In the genomic region with DNA sequence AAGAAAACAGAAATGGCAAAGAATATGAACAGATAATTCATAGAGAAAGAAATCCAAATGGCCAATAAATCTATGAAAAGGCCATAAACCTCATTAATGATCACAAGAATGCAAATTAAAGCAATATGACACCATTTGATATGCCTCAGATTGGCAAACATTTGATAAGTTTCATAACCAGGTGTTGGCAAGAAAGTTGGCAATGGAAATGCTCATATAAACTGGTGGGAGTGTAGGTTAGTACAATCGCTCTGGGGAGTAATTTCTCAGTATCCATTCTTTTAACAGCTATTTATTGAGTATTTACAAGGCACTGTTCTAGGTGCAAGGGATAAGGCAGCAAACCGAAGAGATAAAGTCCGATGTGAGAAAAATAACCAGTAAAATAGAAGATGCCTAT, we compare ENCODE assay signal across 26 cellular contexts.
"Had no signal": no experiment of that assay in that cellular context is flagged by ENCODE, and none has a peak within 500 bp of the region (broad histone marks: within the 10 kb centered on the region; RNA-seq: fewer than 3 reads in every experiment).

No MANE protein-coding gene starts in this region.

- H3K27me3 ChIP-seq: esophagus squamous epithelium, heart right ventricle, right lobe of liver, suprapubic skin, transverse colon, upper lobe of right lung, uterus had no signal

- H3K36me3 ChIP-seq: esophagus squamous epithelium, neural progenitor cell, right lobe of liver, suprapubic skin, transverse colon, upper lobe of right lung, uterus had no signal

- H2AFZ ChIP-seq: neural progenitor cell, parathyroid adenoma had no signal

- H3K4me3 ChIP-seq: coronary artery, esophagus squamous epithelium, heart right ventricle, neural progenitor cell, right lobe of liver, smooth muscle cell, suprapubic skin, transverse colon, upper lobe of right lung, uterus had no signal

- H3K9me3 ChIP-seq: esophagus squamous epithelium, heart right ventricle, right lobe of liver, suprapubic skin, transverse colon, upper lobe of right lung, uterus had no signal

- H3K4me2 ChIP-seq: neural progenitor cell, smooth muscle cell had no signal

- ATAC-seq: effector memory CD8-positive, alpha-beta T cell; heart right ventricle; naive thymus-derived CD4-positive, alpha-beta T cell; right lobe of liver; stimulated activated naive CD8-positive, alpha-beta T cell treated with anti-CD3 and anti-CD28 coated beads, Interleukin-15, amount 100 ng/mL, for 72 hours; upper lobe of right lung had no signal

- H3K79me2 ChIP-seq: parathyroid adenoma had no signal

- H3K9ac ChIP-seq: neural progenitor cell, parathyroid adenoma had no signal

- DNase-seq: dermis blood vessel endothelial cell; effector memory CD8-positive, alpha-beta T cell; erythroblast; esophagus squamous epithelium; foreskin melanocyte; glutamatergic neuron; heart right ventricle; hippocampal formation; kidney glomerular epithelial cell; mesenchymal stem cell; naive thymus-derived CD4-positive, alpha-beta T cell; right lobe of liver; stimulated activated CD4-positive, alpha-beta T cell treated with anti-CD3 and anti-CD28 coated beads, Interleukin-12 subunit alpha, Interleukin-12 subunit beta, amount 100 ng/mL, for 4 hours; stimulated activated CD4-positive, alpha-beta T cell treated with anti-CD3 and anti-CD28 coated beads, Interleukin-1b, Interleukin-23, amount 100 ng/mL, for 48 hours; stimulated activated CD4-positive, alpha-beta T cell treated with anti-CD3 and anti-CD28 coated beads, Interleukin-4, amount 100 ng/mL, for 1 hour; stimulated activated CD8-positive, alpha-beta memory T cell treated with anti-CD3 and anti-CD28 coated beads, Interleukin-4, amount 100 ng/mL, for 48 hours; stimulated activated naive CD4-positive, alpha-beta T cell; stimulated activated naive CD8-positive, alpha-beta T cell treated with anti-CD3 and anti-CD28 coated beads, Interleukin-15, amount 100 ng/mL, for 72 hours; transverse colon; upper lobe of right lung; uterus had no signal

- H3K4me1 ChIP-seq: esophagus squamous epithelium, heart right ventricle, neural progenitor cell, suprapubic skin, upper lobe of right lung, uterus had no signal

- H3K27ac ChIP-seq: coronary artery, esophagus squamous epithelium, heart right ventricle, neural progenitor cell, parathyroid adenoma, right lobe of liver, suprapubic skin, transverse colon, upper lobe of right lung, uterus had no signal
